Comparison of ENCODE assay signal across 1 cellular context in genomic region chr17:50345443-50346312, GRCh38.
TF ChIP-seq lines count a peak whose summit lies in the region.

TSS of gene XYLT2 (plus strand) at chr17:50346126. CDS start at chr17:50346141, 15 bp downstream.

TF ChIP-seq in SK-N-SH, 30 proteins besides CTCF, POLR2A, EP300 and RAD21:
- TF ChIP-seq GABPA (IDR thresholded peaks at IDR 0.05; ENCODE audit: low read depth): no peak
- peak; percentile 67 for TF ChIP-seq POLR2AphosphoS5 (IDR thresholded peaks at IDR 0.05; ENCODE audit: low read depth, low read length)
- peak; percentile 79; the same call in 1 of the 2 replicates for TF ChIP-seq TAF1 (IDR thresholded peaks at IDR 0.05; ENCODE audit: borderline replicate concordance, low read depth, low read length)
- TF ChIP-seq MXI1 (IDR thresholded peaks at IDR 0.05; ENCODE audit: low read depth, low read length): peak; percentile 38; the same call in 1 of the 2 replicates
- peak; percentile 86 for TF ChIP-seq MAX (IDR thresholded peaks at IDR 0.05; ENCODE audit: low read depth)
TF ChIP-seq in SK-N-SH: peak in this region for 4.
